1 cellular context compared by ENCODE assay signal in the genomic region with DNA sequence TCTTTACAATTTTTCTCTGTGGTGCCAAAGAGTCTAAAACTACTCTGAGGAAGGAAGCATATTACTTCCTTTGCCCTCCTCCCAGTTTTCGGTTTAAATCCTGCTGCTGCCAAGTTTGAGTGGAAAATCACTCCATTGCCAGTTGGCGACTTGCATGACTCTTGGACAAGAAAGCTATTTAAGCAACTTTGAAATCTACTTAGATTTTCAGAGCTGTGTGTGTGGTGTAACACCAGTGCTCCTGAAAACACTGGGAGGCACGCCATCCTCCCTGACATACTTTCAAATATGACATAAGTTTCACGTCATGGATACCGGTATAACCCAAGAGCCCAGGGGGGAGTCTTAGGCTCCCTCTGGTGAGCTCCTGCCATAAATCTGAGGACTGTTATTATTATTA.
TF ChIP-seq lines count a peak whose summit lies in the region.

No MANE protein-coding gene starts in this region.

TF ChIP-seq in GM23338, 12 proteins besides CTCF, POLR2A, EP300 and RAD21:
- TF ChIP-seq, protein P1, sequence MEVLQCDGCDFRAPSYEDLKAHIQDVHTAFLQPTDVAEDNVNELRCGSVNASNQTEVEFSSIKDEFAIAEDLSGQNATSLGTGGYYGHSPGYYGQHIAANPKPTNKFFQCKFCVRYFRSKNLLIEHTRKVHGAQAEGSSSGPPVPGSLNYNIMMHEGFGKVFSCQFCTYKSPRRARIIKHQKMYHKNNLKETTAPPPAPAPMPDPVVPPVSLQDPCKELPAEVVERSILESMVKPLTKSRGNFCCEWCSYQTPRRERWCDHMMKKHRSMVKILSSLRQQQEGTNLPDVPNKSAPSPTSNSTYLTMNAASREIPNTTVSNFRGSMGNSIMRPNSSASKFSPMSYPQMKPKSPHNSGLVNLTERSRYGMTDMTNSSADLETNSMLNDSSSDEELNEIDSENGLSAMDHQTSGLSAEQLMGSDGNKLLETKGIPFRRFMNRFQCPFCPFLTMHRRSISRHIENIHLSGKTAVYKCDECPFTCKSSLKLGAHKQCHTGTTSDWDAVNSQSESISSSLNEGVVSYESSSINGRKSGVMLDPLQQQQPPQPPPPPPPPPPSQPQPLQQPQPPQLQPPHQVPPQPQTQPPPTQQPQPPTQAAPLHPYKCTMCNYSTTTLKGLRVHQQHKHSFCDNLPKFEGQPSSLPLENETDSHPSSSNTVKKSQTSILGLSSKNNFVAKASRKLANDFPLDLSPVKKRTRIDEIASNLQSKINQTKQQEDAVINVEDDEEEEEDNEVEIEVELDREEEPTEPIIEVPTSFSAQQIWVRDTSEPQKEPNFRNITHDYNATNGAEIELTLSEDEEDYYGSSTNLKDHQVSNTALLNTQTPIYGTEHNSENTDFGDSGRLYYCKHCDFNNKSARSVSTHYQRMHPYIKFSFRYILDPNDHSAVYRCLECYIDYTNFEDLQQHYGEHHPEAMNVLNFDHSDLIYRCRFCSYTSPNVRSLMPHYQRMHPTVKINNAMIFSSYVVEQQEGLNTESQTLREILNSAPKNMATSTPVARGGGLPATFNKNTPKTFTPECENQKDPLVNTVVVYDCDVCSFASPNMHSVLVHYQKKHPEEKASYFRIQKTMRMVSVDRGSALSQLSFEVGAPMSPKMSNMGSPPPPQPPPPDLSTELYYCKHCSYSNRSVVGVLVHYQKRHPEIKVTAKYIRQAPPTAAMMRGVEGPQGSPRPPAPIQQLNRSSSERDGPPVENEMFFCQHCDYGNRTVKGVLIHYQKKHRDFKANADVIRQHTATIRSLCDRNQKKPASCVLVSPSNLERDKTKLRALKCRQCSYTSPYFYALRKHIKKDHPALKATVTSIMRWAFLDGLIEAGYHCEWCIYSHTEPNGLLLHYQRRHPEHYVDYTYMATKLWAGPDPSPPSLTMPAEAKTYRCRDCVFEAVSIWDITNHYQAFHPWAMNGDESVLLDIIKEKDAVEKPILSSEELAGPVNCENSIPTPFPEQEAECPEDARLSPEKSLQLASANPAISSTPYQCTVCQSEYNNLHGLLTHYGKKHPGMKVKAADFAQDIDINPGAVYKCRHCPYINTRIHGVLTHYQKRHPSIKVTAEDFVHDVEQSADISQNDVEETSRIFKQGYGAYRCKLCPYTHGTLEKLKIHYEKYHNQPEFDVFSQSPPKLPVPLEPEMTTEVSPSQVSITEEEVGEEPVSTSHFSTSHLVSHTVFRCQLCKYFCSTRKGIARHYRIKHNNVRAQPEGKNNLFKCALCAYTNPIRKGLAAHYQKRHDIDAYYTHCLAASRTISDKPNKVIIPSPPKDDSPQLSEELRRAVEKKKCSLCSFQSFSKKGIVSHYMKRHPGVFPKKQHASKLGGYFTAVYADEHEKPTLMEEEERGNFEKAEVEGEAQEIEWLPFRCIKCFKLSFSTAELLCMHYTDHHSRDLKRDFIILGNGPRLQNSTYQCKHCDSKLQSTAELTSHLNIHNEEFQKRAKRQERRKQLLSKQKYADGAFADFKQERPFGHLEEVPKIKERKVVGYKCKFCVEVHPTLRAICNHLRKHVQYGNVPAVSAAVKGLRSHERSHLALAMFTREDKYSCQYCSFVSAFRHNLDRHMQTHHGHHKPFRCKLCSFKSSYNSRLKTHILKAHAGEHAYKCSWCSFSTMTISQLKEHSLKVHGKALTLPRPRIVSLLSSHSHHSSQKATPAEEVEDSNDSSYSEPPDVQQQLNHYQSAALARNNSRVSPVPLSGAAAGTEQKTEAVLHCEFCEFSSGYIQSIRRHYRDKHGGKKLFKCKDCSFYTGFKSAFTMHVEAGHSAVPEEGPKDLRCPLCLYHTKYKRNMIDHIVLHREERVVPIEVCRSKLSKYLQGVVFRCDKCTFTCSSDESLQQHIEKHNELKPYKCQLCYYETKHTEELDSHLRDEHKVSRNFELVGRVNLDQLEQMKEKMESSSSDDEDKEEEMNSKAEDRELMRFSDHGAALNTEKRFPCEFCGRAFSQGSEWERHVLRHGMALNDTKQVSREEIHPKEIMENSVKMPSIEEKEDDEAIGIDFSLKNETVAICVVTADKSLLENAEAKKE (CRISPR knock-in tag; IDR thresholded peaks at IDR 0.05): no peak
- TF ChIP-seq EZH2phosphoT487 (IDR thresholded peaks at IDR 0.05; ENCODE audit: unreplicated experiment) (no peak), ZNF114 (CRISPR knock-in tag; IDR thresholded peaks at IDR 0.05) (no peak), STAT1 (IDR thresholded peaks at IDR 0.05; ENCODE audit: unreplicated experiment) (no peak), EZH2 (IDR thresholded peaks at IDR 0.05; ENCODE audit: low read depth, unreplicated experiment) (no peak), CREB1 (CRISPR knock-in tag; IDR thresholded peaks at IDR 0.05; ENCODE audit: low read depth) (no peak), NANOG (IDR thresholded peaks at IDR 0.05; ENCODE audit: borderline replicate concordance) (no peak), POLR2AphosphoS5 (IDR thresholded peaks at IDR 0.05; ENCODE audit: low read depth) (no peak), JUNB (IDR thresholded peaks at IDR 0.05; ENCODE audit: unreplicated experiment) (no peak), ZNF331 (CRISPR knock-in tag; IDR thresholded peaks at IDR 0.05; ENCODE audit: low read depth) (no peak)
- TF ChIP-seq, protein P2, sequence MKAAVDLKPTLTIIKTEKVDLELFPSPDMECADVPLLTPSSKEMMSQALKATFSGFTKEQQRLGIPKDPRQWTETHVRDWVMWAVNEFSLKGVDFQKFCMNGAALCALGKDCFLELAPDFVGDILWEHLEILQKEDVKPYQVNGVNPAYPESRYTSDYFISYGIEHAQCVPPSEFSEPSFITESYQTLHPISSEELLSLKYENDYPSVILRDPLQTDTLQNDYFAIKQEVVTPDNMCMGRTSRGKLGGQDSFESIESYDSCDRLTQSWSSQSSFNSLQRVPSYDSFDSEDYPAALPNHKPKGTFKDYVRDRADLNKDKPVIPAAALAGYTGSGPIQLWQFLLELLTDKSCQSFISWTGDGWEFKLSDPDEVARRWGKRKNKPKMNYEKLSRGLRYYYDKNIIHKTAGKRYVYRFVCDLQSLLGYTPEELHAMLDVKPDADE (IDR thresholded peaks at IDR 0.05): no peak
- TF ChIP-seq, protein P3, sequence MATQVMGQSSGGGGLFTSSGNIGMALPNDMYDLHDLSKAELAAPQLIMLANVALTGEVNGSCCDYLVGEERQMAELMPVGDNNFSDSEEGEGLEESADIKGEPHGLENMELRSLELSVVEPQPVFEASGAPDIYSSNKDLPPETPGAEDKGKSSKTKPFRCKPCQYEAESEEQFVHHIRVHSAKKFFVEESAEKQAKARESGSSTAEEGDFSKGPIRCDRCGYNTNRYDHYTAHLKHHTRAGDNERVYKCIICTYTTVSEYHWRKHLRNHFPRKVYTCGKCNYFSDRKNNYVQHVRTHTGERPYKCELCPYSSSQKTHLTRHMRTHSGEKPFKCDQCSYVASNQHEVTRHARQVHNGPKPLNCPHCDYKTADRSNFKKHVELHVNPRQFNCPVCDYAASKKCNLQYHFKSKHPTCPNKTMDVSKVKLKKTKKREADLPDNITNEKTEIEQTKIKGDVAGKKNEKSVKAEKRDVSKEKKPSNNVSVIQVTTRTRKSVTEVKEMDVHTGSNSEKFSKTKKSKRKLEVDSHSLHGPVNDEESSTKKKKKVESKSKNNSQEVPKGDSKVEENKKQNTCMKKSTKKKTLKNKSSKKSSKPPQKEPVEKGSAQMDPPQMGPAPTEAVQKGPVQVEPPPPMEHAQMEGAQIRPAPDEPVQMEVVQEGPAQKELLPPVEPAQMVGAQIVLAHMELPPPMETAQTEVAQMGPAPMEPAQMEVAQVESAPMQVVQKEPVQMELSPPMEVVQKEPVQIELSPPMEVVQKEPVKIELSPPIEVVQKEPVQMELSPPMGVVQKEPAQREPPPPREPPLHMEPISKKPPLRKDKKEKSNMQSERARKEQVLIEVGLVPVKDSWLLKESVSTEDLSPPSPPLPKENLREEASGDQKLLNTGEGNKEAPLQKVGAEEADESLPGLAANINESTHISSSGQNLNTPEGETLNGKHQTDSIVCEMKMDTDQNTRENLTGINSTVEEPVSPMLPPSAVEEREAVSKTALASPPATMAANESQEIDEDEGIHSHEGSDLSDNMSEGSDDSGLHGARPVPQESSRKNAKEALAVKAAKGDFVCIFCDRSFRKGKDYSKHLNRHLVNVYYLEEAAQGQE (IDR thresholded peaks at IDR 0.05; ENCODE audit: unreplicated experiment): no peak
